ENCODE assay signal across 21 cellular contexts in the genomic region with DNA sequence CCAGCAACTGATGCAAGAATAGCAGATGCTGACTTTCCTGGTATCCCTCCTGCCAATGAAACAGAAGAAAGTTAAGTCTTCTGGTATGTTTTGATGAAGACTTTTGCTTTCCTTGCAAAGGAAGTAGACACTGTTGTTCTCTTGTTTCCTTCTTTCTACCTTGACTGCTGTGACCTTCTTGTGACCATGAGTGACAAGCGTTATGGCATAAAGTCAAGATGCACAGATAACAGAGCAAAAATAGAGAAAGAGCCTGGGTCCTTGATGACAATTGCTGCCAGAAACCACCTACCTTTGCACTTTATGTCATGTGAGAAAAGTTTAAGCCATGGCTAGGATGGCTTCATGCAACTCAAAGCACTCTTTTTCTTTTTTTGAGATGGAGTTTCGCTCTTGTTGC. TPM values are rescaled to one million over a fixed set of nuclear protein-coding genes. Genes with fewer than 3 reads are reported as not detected.
DNase-seq lines count a peak whose midpoint lies in the region; ATAC-seq, FAIRE-seq and TF ChIP-seq lines count a peak whose summit lies in the region.
"Had no signal": no experiment of that assay in that cellular context is flagged by ENCODE, and none has a peak within 500 bp of the region (broad histone marks: within the 10 kb centered on the region; RNA-seq: fewer than 3 reads in every experiment).

No MANE protein-coding gene starts in this region.

- no peak for DNase-seq in A549 (ENCODE audit: low read depth in 1 of 2, low spot score in 1 of 2)
- DNase-seq in effector memory CD8-positive, alpha-beta T cell = no peak
- DNase-seq in osteoblast (ENCODE audit: insufficient read length, low spot score, missing footprints) = peak; percentile 3
- no peak for DNase-seq in cerebellar nuclear complex (lab: John Stamatoyannopoulos, UW)
- DNase-seq: CD8-positive, alpha-beta memory T cell; COR-L47; DMS 273 treated with DMSO at 0.1 percent for 48 hours; DMS53; DND-41; EL; GOT3; H9 had no signal

- H2AFZ ChIP-seq in Loucy (ENCODE audit: low read length) (peak overlapping the region; percentile 57; the same call in 1 of the 2 replicates), osteoblast (ENCODE audit: low read length) (no peak overlapping the region)

- no peak for TF ChIP-seq POLR2A in A549 (IDR thresholded peaks at IDR 0.05; ENCODE audit: low read length)

- H3K36me3 ChIP-seq in Loucy (ENCODE audit: insufficient read depth, low read length) (no peaks in the 10 kb centered on the region), osteoblast (ENCODE audit: insufficient read depth, low read length) (no peaks in the 10 kb centered on the region)

- H3K27ac Mint-ChIP-seq in effector memory CD8-positive, alpha-beta T cell = peak overlapping the region; percentile 15 to 16
- H3K27ac Mint-ChIP-seq: B cell, H9 had no signal

- peak; percentile 46 for FAIRE-seq in A549 (lab: Jason Lieb, UNC)
- FAIRE-seq: GM12878, GM19239 had no signal

- ATAC-seq in A549 (no peak), HG03442 (IDR thresholded peaks at IDR 0.05; ENCODE audit: unreplicated experiment) (no peak), HG03139 (IDR thresholded peaks at IDR 0.05; ENCODE audit: unreplicated experiment) (no peak)
- no peak for ATAC-seq in effector memory CD8-positive, alpha-beta T cell (replicated peaks)
- ATAC-seq: GM12878 had no signal

- H3K27me3 Mint-ChIP-seq in effector memory CD8-positive, alpha-beta T cell = peaks cover 0 to 9% of the 10 kb centered on the region in 2 donors
- H3K27me3 Mint-ChIP-seq: B cell had no signal

- H3K36me3 Mint-ChIP-seq in effector memory CD8-positive, alpha-beta T cell (ENCODE audit: insufficient read depth) = no peaks in the 10 kb centered on the region

- no peaks in the 10 kb centered on the region for H3K79me2 ChIP-seq in Loucy (ENCODE audit: insufficient read depth, low read length)
- H3K79me2 ChIP-seq in osteoblast (ENCODE audit: insufficient read depth, low read length) = no peaks in the 10 kb centered on the region

- H3K4me1 Mint-ChIP-seq in effector memory CD8-positive, alpha-beta T cell (ENCODE audit: low read depth in 2 of 2) = no peaks in the 10 kb centered on the region
- H3K4me1 Mint-ChIP-seq: B cell; CD8-positive, alpha-beta memory T cell had no signal

- CTCF ChIA-PET in A549 (lab: Yijun Ruan, JAX) = interaction anchor here (1.2 to 1.5 kb wide), 2 partner anchors 22 to 131 kb away, joined by 3 to 6 read pairs; no protein-coding TSS in a partner anchor

- H3K9me3 Mint-ChIP-seq in effector memory CD8-positive, alpha-beta T cell = peaks cover 0 to 5% of the 10 kb centered on the region in 2 donors

- H3K4me2 ChIP-seq in A549 = no peak overlapping the region
- no peak overlapping the region for H3K4me2 ChIP-seq in Loucy (ENCODE audit: low read depth, low read length, poor library complexity, severe bottlenecking)
- no peak overlapping the region for H3K4me2 ChIP-seq in osteoblast (ENCODE audit: insufficient read depth, low read length)
- H3K4me2 ChIP-seq: BLaER1 treated with 17β-estradiol and CSF1 and Interleukin-3, amounts not matched to agents 10 nM and 100 nM had no signal

- TF ChIP-seq RAD21 in A549 (conservative IDR thresholded peaks at IDR 0.05 in 1 of 2, IDR thresholded peaks at IDR 0.05 in 1 of 2) = no peak

- TF ChIP-seq CTCF in A549 (IDR thresholded peaks at IDR 0.05) = no peak
- TF ChIP-seq CTCF in Loucy (conservative IDR thresholded peaks at IDR 0.05; ENCODE audit: low read length) = no peak
- TF ChIP-seq CTCF in osteoblast (IDR thresholded peaks at IDR 0.05; ENCODE audit: extremely low read depth, low read depth, low read length) = no peak

- no peaks in the 10 kb centered on the region for H3K27me3 ChIP-seq in Loucy (ENCODE audit: insufficient read depth, low read length, poor library complexity, severe bottlenecking)
- no peaks in the 10 kb centered on the region for H3K27me3 ChIP-seq in osteoblast (ENCODE audit: insufficient read depth, low read length)
- H3K27me3 ChIP-seq: BLaER1 treated with 17β-estradiol and CSF1 and Interleukin-3, amounts not matched to agents 10 nM and 100 nM had no signal

- H3K9me2 ChIP-seq in Loucy (replicated peaks; ENCODE audit: low read depth, low read length) = no peaks in the 10 kb centered on the region

- H3F3A ChIP-seq in Loucy (ENCODE audit: low read depth) = no peaks in the 10 kb centered on the region

- no peak overlapping the region for H3K4me3 Mint-ChIP-seq in effector memory CD8-positive, alpha-beta T cell
- H3K4me3 Mint-ChIP-seq: B cell; CD8-positive, alpha-beta memory T cell; H9 had no signal

- H3K9me3 ChIP-seq in A549 (0 out of 3 replicates have a peak, but pooled peaks cover 2% of the 10 kb centered on the region), Loucy (ENCODE audit: insufficient read depth, low read depth, low read length) (no peaks in the 10 kb centered on the region), osteoblast (ENCODE audit: low read depth, low read length) (no peaks in the 10 kb centered on the region)

- 82% methylated on average over 2 of the region's 2 CpGs for WGBS in A549 (ENCODE audit: missing lambda C conversion rate)

- no peak for TF ChIP-seq EP300 in A549 (IDR thresholded peaks at IDR 0.05)

- POLR2A ChIA-PET in A549 (lab: Yijun Ruan, JAX) = no interaction called here

- H3K4me3 ChIP-seq in A549 = no peak overlapping the region
- no peak overlapping the region for H3K4me3 ChIP-seq in Loucy (ENCODE audit: low read length, poor library complexity, severe bottlenecking)
- no peak overlapping the region for H3K4me3 ChIP-seq in osteoblast (ENCODE audit: insufficient read depth, low read length)
- H3K4me3 ChIP-seq: BLaER1 treated with 17β-estradiol and CSF1 and Interleukin-3, amounts not matched to agents 10 nM and 100 nM; GM12878 had no signal

- H3K27ac ChIP-seq in A549 = no peak overlapping the region
- no peak overlapping the region for H3K27ac ChIP-seq in osteoblast (ENCODE audit: low read depth, low read length)
- H3K27ac ChIP-seq: 22Rv1; BLaER1 treated with 17β-estradiol and CSF1 and Interleukin-3, amounts not matched to agents 10 nM and 100 nM; HL-60 had no signal

- H4K20me1 ChIP-seq in Loucy (ENCODE audit: insufficient read depth, low read length, poor library complexity, severe bottlenecking) = no peaks in the 10 kb centered on the region
- no peaks in the 10 kb centered on the region for H4K20me1 ChIP-seq in osteoblast (ENCODE audit: insufficient read depth, low read length)
- H4K20me1 ChIP-seq: BLaER1 treated with 17β-estradiol and CSF1 and Interleukin-3, amounts not matched to agents 10 nM and 100 nM had no signal

- no peak overlapping the region for H3K9ac ChIP-seq in Loucy (ENCODE audit: low read depth, low read length, poor library complexity, severe bottlenecking)
- H3K9ac ChIP-seq: BLaER1 treated with 17β-estradiol and CSF1 and Interleukin-3, amounts not matched to agents 10 nM and 100 nM had no signal

- no peaks in the 10 kb centered on the region for H3K4me1 ChIP-seq in A549
- H3K4me1 ChIP-seq in Loucy (ENCODE audit: insufficient read depth, low read length, poor library complexity, severe bottlenecking) = no peaks in the 10 kb centered on the region
- no peaks in the 10 kb centered on the region for H3K4me1 ChIP-seq in osteoblast (ENCODE audit: insufficient read depth, low read length)

TF ChIP-seq in A549, 52 proteins besides CTCF, POLR2A, EP300 and RAD21:
- TF ChIP-seq HES2 (IDR thresholded peaks at IDR 0.05) (no peak), HOXB13 (CRISPR knock-in tag; IDR thresholded peaks at IDR 0.05; ENCODE audit: low read depth) (no peak), ZFP36 (IDR thresholded peaks at IDR 0.05; ENCODE audit: borderline replicate concordance, partially characterized antibody) (no peak), SREBF2 (IDR thresholded peaks at IDR 0.05) (no peak), RNF2 (IDR thresholded peaks at IDR 0.05; ENCODE audit: borderline replicate concordance, low read depth) (no peak)
TF ChIP-seq in A549: peak in this region for 0.

RNA-seq across cellular contexts. Expression of gene LTA4H, which starts 49.2 kb away (rescaled TPM):
- polyA plus RNA-seq in A549 (2011; rRNA removed) (162 and 174 TPM in 2 replicates), A549 (2017; fragmentation: RNase III; extraction: RNeasy Plus Mini Kit Qiagen cat#74134 plus additional on column Dnase treatment) (122 to 126 TPM (median 124 TPM) in 3 replicates)
- 68.1 and 68.2 TPM in 2 replicates for polyA plus RNA-seq in A549 (2012; cell fraction: cytosol; rRNA removed)
- polyA plus RNA-seq in A549 (2012; cell fraction: nucleus; rRNA removed) = 54.1 and 73.1 TPM in 2 replicates
- 51.7 and 55.4 TPM in 2 replicates for polyA minus RNA-seq in A549 (2011; rRNA and poly(A)+ RNA removed)
- total RNA-seq in osteoblast = 73.8 and 83.4 TPM in 2 replicates
